Comparison of ENCODE assay signal across 15 cellular contexts in the genomic region with DNA sequence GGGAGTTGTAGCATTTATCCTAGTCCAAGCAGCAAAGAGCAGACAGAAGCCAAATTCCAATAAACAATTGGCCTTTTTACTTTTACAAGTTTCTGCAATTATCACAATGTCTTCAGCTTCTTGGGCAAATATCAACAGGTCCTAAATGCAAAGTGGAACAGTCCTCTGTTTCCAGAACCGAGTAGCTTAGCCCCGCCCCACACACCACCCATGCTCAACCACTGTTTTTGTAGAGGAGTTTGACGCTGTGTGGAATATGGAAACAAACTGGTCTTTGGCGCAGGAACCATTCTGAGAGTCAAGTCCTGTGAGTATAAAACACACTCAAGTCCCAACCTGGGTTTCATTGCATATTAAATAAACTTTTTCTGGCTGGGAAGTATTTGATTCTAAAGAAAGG.
DNase-seq lines count a peak whose midpoint lies in the region; ATAC-seq, FAIRE-seq and TF ChIP-seq lines count a peak whose summit lies in the region.
"Had no signal": no experiment of that assay in that cellular context is flagged by ENCODE, and none has a peak within 500 bp of the region (broad histone marks: within the 10 kb centered on the region; RNA-seq: fewer than 3 reads in every experiment).

No MANE protein-coding gene starts in this region.

- H3K4me1 ChIP-seq in BLaER1 (peaks cover 97% of the 10 kb centered on the region), keratinocyte (ENCODE audit: control insufficient read depth, extremely low read depth, insufficient read depth, low read length) (peaks cover 24% of the 10 kb centered on the region)
- H3K4me1 ChIP-seq in CD4-positive, alpha-beta memory T cell (ENCODE audit: insufficient read depth, low read length), result peaks cover 9% of the 10 kb centered on the region
- H3K4me1 ChIP-seq: ascending aorta had no signal

- CTCF ChIA-PET in CD4-positive, alpha-beta memory T cell (lab: Charles Lee; ENCODE audit: partially characterized antibody), result interaction anchor here (0.9 to 1.9 kb wide), 3 partner anchors 13 to 64 kb away, joined by 3 to 6 read pairs (median 3); no protein-coding TSS in a partner anchor
- CTCF ChIA-PET in activated CD4-positive, alpha-beta memory T cell treated with anti-CD3 and anti-CD28 coated beads, Interleukin-2, amount 10 ng/mL, durations not matched to agents 7 days and 5 days (lab: Charles Lee), result interaction anchor here (1.4 kb wide), 1 partner anchor 78 kb away, joined by 6 read pairs; no protein-coding TSS in a partner anchor

- POLR2A ChIA-PET in CD4-positive, alpha-beta memory T cell (lab: Charles Lee; ENCODE audit: partially characterized antibody), result interaction anchor here (1.1 to 42.8 kb wide), 12 partner anchors 2 to 640 kb away, joined by 3 to 1528 read pairs (median 10); no protein-coding TSS in a partner anchor
- POLR2A ChIA-PET in activated CD4-positive, alpha-beta memory T cell treated with anti-CD3 and anti-CD28 coated beads, Interleukin-2, amount 10 ng/mL, durations not matched to agents 7 days and 5 days (lab: Charles Lee), result interaction anchor here (1.0 to 41.9 kb wide), 8 partner anchors 8 to 107 kb away, joined by 3 to 1110 read pairs (median 9); no protein-coding TSS in a partner anchor

- peak overlapping the region; percentile 86 to 96 (median 90) for H3K4me3 Mint-ChIP-seq in CD4-positive, alpha-beta memory T cell
- H3K4me3 Mint-ChIP-seq in activated CD4-positive, alpha-beta memory T cell treated with anti-CD3 and anti-CD28 coated beads, Interleukin-2, amount 10 ng/mL, durations not matched to agents 7 days and 5 days, result peak overlapping the region; percentile 80
- H3K4me3 Mint-ChIP-seq: mesothelial cell of epicardium had no signal

- peak overlapping the region; percentile 80 for H3K27ac ChIP-seq in BLaER1
- H3K27ac ChIP-seq in CD4-positive, alpha-beta memory T cell (ENCODE audit: low read depth, low read length), result peak overlapping the region; percentile 67
- no peak overlapping the region for H3K27ac ChIP-seq in keratinocyte (ENCODE audit: control insufficient read depth, insufficient read depth, low read length)
- H3K27ac ChIP-seq: ascending aorta, SJCRH30 had no signal

- DNase-seq in CD4-positive, alpha-beta memory T cell, result no peak
- no peak for DNase-seq in activated CD4-positive, alpha-beta memory T cell treated with anti-CD3 and anti-CD28 coated beads, Interleukin-2, amount 10 ng/mL, durations not matched to agents 7 days and 5 days
- no peak for DNase-seq in keratinocyte (ENCODE audit: low read depth, low spot score)
- DNase-seq in kidney tubule cell (ENCODE audit: low spot score), result no peak
- DNase-seq in NCI-H526 (lab: John Stamatoyannopoulos, UW), result no peak
- DNase-seq: cortex of kidney, erythroblast, glutamatergic neuron, H7, SJCRH30 had no signal

- peak overlapping the region; percentile 91 to 100 (median 94) for H3K27ac Mint-ChIP-seq in CD4-positive, alpha-beta memory T cell
- peak overlapping the region; percentile 92 for H3K27ac Mint-ChIP-seq in activated CD4-positive, alpha-beta memory T cell treated with anti-CD3 and anti-CD28 coated beads, Interleukin-2, amount 10 ng/mL, durations not matched to agents 7 days and 5 days
- H3K27ac Mint-ChIP-seq: mesothelial cell of epicardium had no signal

- H3K36me3 ChIP-seq in BLaER1 (peaks cover 86% of the 10 kb centered on the region), keratinocyte (ENCODE audit: control insufficient read depth in 2 of 2, extremely low read depth in 1 of 2, insufficient read depth in 2 of 2, low read length in 2 of 2) (no peaks in the 10 kb centered on the region)
- H3K36me3 ChIP-seq in CD4-positive, alpha-beta memory T cell (ENCODE audit: insufficient read depth, low read length), result no peaks in the 10 kb centered on the region
- H3K36me3 ChIP-seq: ascending aorta, SJCRH30 had no signal

- peak overlapping the region; percentile 80 for H3K9ac ChIP-seq in BLaER1
- H3K9ac ChIP-seq in keratinocyte (ENCODE audit: control insufficient read depth, extremely low read depth, insufficient read depth, low read length), result no peak overlapping the region

- H3K27me3 Mint-ChIP-seq in CD4-positive, alpha-beta memory T cell, result no peaks in the 10 kb centered on the region
- no peaks in the 10 kb centered on the region for H3K27me3 Mint-ChIP-seq in activated CD4-positive, alpha-beta memory T cell treated with anti-CD3 and anti-CD28 coated beads, Interleukin-2, amount 10 ng/mL, durations not matched to agents 7 days and 5 days

- FAIRE-seq in keratinocyte (lab: Jason Lieb, UNC), result peak; percentile 86
- FAIRE-seq: TTC549 had no signal

- no peak for ATAC-seq in HG02938 (IDR thresholded peaks at IDR 0.05; ENCODE audit: unreplicated experiment)

- H3K36me3 Mint-ChIP-seq in CD4-positive, alpha-beta memory T cell, result peaks cover 60 to 76% of the 10 kb centered on the region in 2 donors
- peaks cover 96% of the 10 kb centered on the region for H3K36me3 Mint-ChIP-seq in activated CD4-positive, alpha-beta memory T cell treated with anti-CD3 and anti-CD28 coated beads, Interleukin-2, amount 10 ng/mL, durations not matched to agents 7 days and 5 days (ENCODE audit: low read depth)
- H3K36me3 Mint-ChIP-seq: mesothelial cell of epicardium had no signal

- no peaks in the 10 kb centered on the region for H3K79me2 ChIP-seq in keratinocyte (ENCODE audit: control insufficient read depth, insufficient read depth, low read length)

- no peak for TF ChIP-seq CTCF in keratinocyte (optimal IDR thresholded peaks at IDR 0.05 in 1 of 3, IDR thresholded peaks at IDR 0.05 in 1 of 3, conservative IDR thresholded peaks at IDR 0.05 in 1 of 3; ENCODE audit: extremely low read depth in 1 of 3, insufficient read depth in 2 of 3, low read length in 3 of 3)

- peak overlapping the region; percentile 88 for H3K4me2 ChIP-seq in BLaER1
- H3K4me2 ChIP-seq in keratinocyte (ENCODE audit: control insufficient read depth, extremely low read depth, insufficient read depth, low read depth, low read length), result peak overlapping the region; percentile 92

- no peaks in the 10 kb centered on the region for H3K9me1 ChIP-seq in keratinocyte (ENCODE audit: control insufficient read depth, extremely low read depth, insufficient read depth, low read length)

- no peaks in the 10 kb centered on the region for H3K27me3 ChIP-seq in BLaER1
- H3K27me3 ChIP-seq in CD4-positive, alpha-beta memory T cell (ENCODE audit: insufficient read depth, low read length), result no peaks in the 10 kb centered on the region
- no peaks in the 10 kb centered on the region for H3K27me3 ChIP-seq in keratinocyte (ENCODE audit: control insufficient read depth, extremely low read depth, insufficient read depth, low read length)
- H3K27me3 ChIP-seq: ascending aorta, SJCRH30 had no signal

- peak overlapping the region; percentile 75 for H2AFZ ChIP-seq in keratinocyte (ENCODE audit: control insufficient read depth, low read length)

- H4K20me1 ChIP-seq in BLaER1 (peaks cover 97% of the 10 kb centered on the region), keratinocyte (ENCODE audit: control insufficient read depth, extremely low read depth, insufficient read depth, low read length) (no peaks in the 10 kb centered on the region)

- no peaks in the 10 kb centered on the region for H3K9me3 ChIP-seq in BLaER1
- H3K9me3 ChIP-seq in CD4-positive, alpha-beta memory T cell (ENCODE audit: control insufficient read depth in 1 of 2, low read length in 2 of 2), result no peaks in the 10 kb centered on the region
- H3K9me3 ChIP-seq in keratinocyte (ENCODE audit: control insufficient read depth, low read depth, low read length), result no peaks in the 10 kb centered on the region
- H3K9me3 ChIP-seq: ascending aorta, SJCRH30 had no signal

- intact Hi-C loops in CD4-positive, alpha-beta memory T cell (cut with micrococcal nuclease), result loop anchor here (10.0 kb wide), 1 partner anchor 178 kb away; no protein-coding TSS in a partner anchor

- peak overlapping the region; percentile 72 for H3K4me3 ChIP-seq in BLaER1
- H3K4me3 ChIP-seq in CD4-positive, alpha-beta memory T cell (ENCODE audit: low read length in 2 of 2), result peak overlapping the region in 1 of 2 donors; percentile 55
- H3K4me3 ChIP-seq in keratinocyte (ENCODE audit: control insufficient read depth in 2 of 3, extremely low read depth in 1 of 3, insufficient read depth in 2 of 3, low read depth in 1 of 3, low read length in 3 of 3), result peak overlapping the region in 2 of 3 experiments; percentile 59 to 60
- H3K4me3 ChIP-seq: ascending aorta, SJCRH30 had no signal

- H3K9me3 Mint-ChIP-seq in CD4-positive, alpha-beta memory T cell, result no peaks in the 10 kb centered on the region
- no peaks in the 10 kb centered on the region for H3K9me3 Mint-ChIP-seq in activated CD4-positive, alpha-beta memory T cell treated with anti-CD3 and anti-CD28 coated beads, Interleukin-2, amount 10 ng/mL, durations not matched to agents 7 days and 5 days
- H3K9me3 Mint-ChIP-seq: mesothelial cell of epicardium had no signal

- H3K4me1 Mint-ChIP-seq in CD4-positive, alpha-beta memory T cell, result peaks cover 1 to 83% (median 9%) of the 10 kb centered on the region in 4 donors
- H3K4me1 Mint-ChIP-seq in activated CD4-positive, alpha-beta memory T cell treated with anti-CD3 and anti-CD28 coated beads, Interleukin-2, amount 10 ng/mL, durations not matched to agents 7 days and 5 days, result peaks cover 39% of the 10 kb centered on the region

- dilution Hi-C loops in keratinocyte (cut with MboI; ENCODE audit: extremely low pct_ligation_motif_present, low sequenced_read_pairs), result no loop called here
